ENCODE assay signal across 20 cellular contexts in the genomic region with DNA sequence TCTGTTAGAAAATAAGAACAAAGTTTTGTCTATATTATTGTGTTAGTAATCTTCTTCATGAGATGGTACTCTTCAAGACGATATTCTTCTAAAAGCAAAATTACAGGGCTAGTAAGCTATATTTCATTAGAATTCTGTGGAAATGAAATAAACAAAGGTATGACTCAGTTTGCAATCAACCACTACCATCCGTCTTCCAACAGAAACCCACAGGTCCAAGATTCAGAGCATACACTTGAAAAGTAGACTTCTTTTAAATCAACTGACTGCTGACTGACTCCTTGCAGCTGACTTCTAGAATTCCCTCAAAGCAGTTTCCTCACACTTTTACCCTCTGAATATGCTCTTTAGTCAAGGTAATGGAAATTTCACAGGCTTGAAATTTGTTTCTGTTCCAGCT.
"Had no signal": no experiment of that assay in that cellular context is flagged by ENCODE, and none has a peak within 500 bp of the region (broad histone marks: within the 10 kb centered on the region; RNA-seq: fewer than 3 reads in every experiment).

No MANE protein-coding gene starts in this region.

- H3K36me3 ChIP-seq: right atrium auricular region, sigmoid colon, stomach, thoracic aorta, transverse colon had no signal

- H3K27ac ChIP-seq: dorsolateral prefrontal cortex, hepatocyte, right atrium auricular region, sigmoid colon, skin epidermis, stomach, thoracic aorta, transverse colon had no signal

- H3K27me3 ChIP-seq: dorsolateral prefrontal cortex, hepatocyte, right atrium auricular region, sigmoid colon, stomach, transverse colon had no signal

- ATAC-seq: left lobe of liver; mucosa of descending colon; naive thymus-derived CD8-positive, alpha-beta T cell; stimulated activated naive B cell treated with anti-CD40 and anti-IgM and Interleukin-4, amounts not matched to agents 10 μg/mL and 1 μg/mL and 100 μg/mL, for 72 hours had no signal

- H3K4me1 ChIP-seq: right atrium auricular region, sigmoid colon, stomach, transverse colon had no signal

- DNase-seq: cortex of kidney; dorsolateral prefrontal cortex; effector CD8-positive, alpha-beta T cell; foreskin melanocyte; head of caudate nucleus; mammary epithelial cell; mucosa of descending colon; naive thymus-derived CD8-positive, alpha-beta T cell; sigmoid colon; stimulated activated CD4-positive, alpha-beta T cell treated with anti-CD3 and anti-CD28 coated beads, Interleukin-2, amount 100 ng/mL, for 24 hours; stimulated activated CD4-positive, alpha-beta T cell treated with anti-CD3 and anti-CD28 coated beads, Interleukin-4, amount 100 ng/mL, for 4 hours; stimulated activated naive B cell treated with anti-CD40 and anti-IgM and Interleukin-4, amounts not matched to agents 10 μg/mL and 1 μg/mL and 100 μg/mL, for 72 hours; stomach; substantia nigra; transverse colon had no signal

- H3K79me2 ChIP-seq: hepatocyte had no signal

- H3K9me3 ChIP-seq: mucosa of descending colon, right atrium auricular region, sigmoid colon, stomach, thoracic aorta, transverse colon had no signal

- H3K4me2 ChIP-seq: hepatocyte had no signal

- H2AFZ ChIP-seq: hepatocyte had no signal

- H3K4me3 ChIP-seq: dorsolateral prefrontal cortex, hepatocyte, mucosa of descending colon, right atrium auricular region, sigmoid colon, skin epidermis, stomach, thoracic aorta, transverse colon had no signal
